Comparison of ENCODE assay signal across 9 cellular contexts in genomic region chr5:126917918-126918623, GRCh38.
A peak's percentile ranks its signal among the peaks of the same experiment; 100 is the strongest.
DNase-seq lines count a peak whose midpoint lies in the region; ATAC-seq and TF ChIP-seq lines count a peak whose summit lies in the region.
"Had no signal": no experiment of that assay in that cellular context is flagged by ENCODE, and none has a peak within 500 bp of the region (broad histone marks: within the 10 kb centered on the region; RNA-seq: fewer than 3 reads in every experiment).

No MANE protein-coding gene starts in this region.

- no peak for ATAC-seq in Right ventricle myocardium inferior
- ATAC-seq in HG03442 (IDR thresholded peaks at IDR 0.05; ENCODE audit: unreplicated experiment), result no peak
- no peak for ATAC-seq in GM19397 (IDR thresholded peaks at IDR 0.05; ENCODE audit: unreplicated experiment)
- no peak for ATAC-seq in GM19023 (IDR thresholded peaks at IDR 0.05; ENCODE audit: unreplicated experiment)

- no peak overlapping the region for H3K27ac ChIP-seq in left ventricle myocardium inferior (replicated peaks)

- intact Hi-C loops in Right ventricle myocardium inferior (cut with DNase I), result no loop called here
- intact Hi-C loops in left ventricle myocardium inferior (cut with micrococcal nuclease), result no loop called here

- peaks cover 16% of the 10 kb centered on the region for H3K36me3 ChIP-seq in left ventricle myocardium inferior

- TF ChIP-seq CTCF in left ventricle myocardium inferior (IDR thresholded peaks at IDR 0.05; ENCODE audit: borderline replicate concordance) (no peak), fibroblast of pulmonary artery (IDR thresholded peaks at IDR 0.05; ENCODE audit: low read length, missing control alignments) (no peak)

- no peak overlapping the region for H3K4me3 ChIP-seq in left ventricle myocardium inferior
- H3K4me3 ChIP-seq in fibroblast of pulmonary artery (replicated peaks; ENCODE audit: low read depth, low read length), result no peak overlapping the region

- peaks cover 58% of the 10 kb centered on the region for H3K4me1 ChIP-seq in left ventricle myocardium inferior

- DNase-seq in Right ventricle myocardium inferior (ENCODE audit: missing footprints) (peak; percentile 65), left ventricle myocardium inferior (no peak), OCI-M1 (lab: John Stamatoyannopoulos, UW) (peak; percentile 0), fibroblast of pulmonary artery (ENCODE audit: low read depth) (peak; percentile 29), T-helper 1 cell (no peak)
- DNase-seq: NK-92 treated with Interleukin-12 subunit alpha and Interleukin-12 subunit beta, amount 100 ng/mL, for 24 hours had no signal

- H3K27me3 ChIP-seq in left ventricle myocardium inferior (ENCODE audit: low read depth), result no peaks in the 10 kb centered on the region

- no peaks in the 10 kb centered on the region for H3K9me3 ChIP-seq in left ventricle myocardium inferior (replicated peaks)

Comparison
In these comparisons a context has a peak if more than half of its experiments do, and no peak if none do; other contexts are left out.
1. DNase-seq: peak in Right ventricle myocardium inferior (single experiment), OCI-M1 (single experiment) and fibroblast of pulmonary artery (single experiment); none in left ventricle myocardium inferior (single experiment) and T-helper 1 cell (0 of 5).